14 cellular contexts compared by ENCODE assay signal in genomic region chr11:82747471-82747870, GRCh38. TPM values are rescaled to one million over a fixed set of nuclear protein-coding genes. Genes with fewer than 3 reads are reported as not detected.
DNase-seq lines count a peak whose midpoint lies in the region; TF ChIP-seq lines count a peak whose summit lies in the region.
"Had no signal": no experiment of that assay in that cellular context is flagged by ENCODE, and none has a peak within 500 bp of the region (broad histone marks: within the 10 kb centered on the region; RNA-seq: fewer than 3 reads in every experiment).

No MANE protein-coding gene starts in this region.

- H3K36me3 Mint-ChIP-seq in MCF 10A (ENCODE audit: insufficient read depth, unreplicated experiment) (no peaks in the 10 kb centered on the region), type B pancreatic cell (no peaks in the 10 kb centered on the region)

- BruUV-seq in MCF 10A (replicated peaks; lab: Mats Ljungman, UMichigan): no TSS peak

- H3K9me3 Mint-ChIP-seq in MCF 10A (ENCODE audit: unreplicated experiment) (no peaks in the 10 kb centered on the region), type B pancreatic cell (peaks cover 5% of the 10 kb centered on the region)
- H3K9me3 Mint-ChIP-seq: CD4-positive, alpha-beta T cell had no signal

- intact Hi-C loops in MCF 10A (cut with micrococcal nuclease): no loop called here

- H3K4me3 Mint-ChIP-seq in MCF 10A (ENCODE audit: unreplicated experiment) (no peak overlapping the region), type B pancreatic cell (no peak overlapping the region)
- H3K4me3 Mint-ChIP-seq: B cell; CD4-positive, alpha-beta T cell had no signal

- in situ Hi-C loops in GM13976 (cut with MboI; ENCODE audit: low sequenced_read_pairs, unreplicated experiment): no loop called here

- H3K4me1 Mint-ChIP-seq in MCF 10A (ENCODE audit: insufficient read depth, unreplicated experiment) (no peaks in the 10 kb centered on the region), type B pancreatic cell (ENCODE audit: unreplicated experiment) (peaks cover 19% of the 10 kb centered on the region)

- DNase-seq in MCF 10A (ENCODE audit: unreplicated experiment) (peak; percentile 5), epithelial cell of prostate (ENCODE audit: low read depth, low spot score) (peak; percentile 65), kidney tubule cell (ENCODE audit: low spot score) (peak; percentile 24), type B pancreatic cell (ENCODE audit: extremely low spot score, unreplicated experiment) (no peak), NCI-H1436 treated with DMSO at 0.1 percent for 48 hours (lab: John Stamatoyannopoulos, UW) (no peak), GM13976 (ENCODE audit: low spot score) (no peak)
- no peak for DNase-seq in stimulated activated naive CD4-positive, alpha-beta T cell (lab: John Stamatoyannopoulos, UW)
- DNase-seq: C1 segment of cervical spinal cord; Calu3; CD4-positive, alpha-beta T cell; DMS 273 treated with DMSO at 0.1 percent for 48 hours; GM23248 had no signal

- TF ChIP-seq CTCF in MCF 10A (IDR thresholded peaks at IDR 0.05; ENCODE audit: unreplicated experiment): no peak
- TF ChIP-seq CTCF in type B pancreatic cell (conservative IDR thresholded peaks at IDR 0.05): no peak
- no peak for TF ChIP-seq CTCF in GM13976 (IDR thresholded peaks at IDR 0.05; ENCODE audit: borderline replicate concordance, control extremely low read depth, extremely low read depth, insufficient read depth, missing control alignments)

- CTCF ChIA-PET in MCF 10A (lab: Yijun Ruan, JAX): interaction anchor here (0.6 kb wide), 1 partner anchor 218 kb away, joined by 3 read pairs; no protein-coding TSS in a partner anchor

- POLR2A ChIA-PET in MCF 10A (lab: Yijun Ruan, JAX): no interaction called here

- H3K27ac ChIP-seq in epithelial cell of prostate: peak overlapping the region; percentile 80
- H3K27ac ChIP-seq: GM23248, HL-60 had no signal

- H3K27ac Mint-ChIP-seq in MCF 10A (ENCODE audit: low read depth, unreplicated experiment) (no peak overlapping the region), type B pancreatic cell (peak overlapping the region; percentile 62)
- H3K27ac Mint-ChIP-seq: B cell; CD4-positive, alpha-beta T cell had no signal

- peaks cover 2% of the 10 kb centered on the region for H3K27me3 Mint-ChIP-seq in MCF 10A (ENCODE audit: insufficient read depth, unreplicated experiment)
- H3K27me3 Mint-ChIP-seq in type B pancreatic cell: peaks cover 7% of the 10 kb centered on the region

RNA-seq across cellular contexts. Expression of gene FAM181B, which starts 13.8 kb away (rescaled TPM):
- not detected in 2 replicates for total RNA-seq in MCF 10A (2022)
- 0.93 and 3.1 TPM in 2 replicates for total RNA-seq in type B pancreatic cell (ENCODE audit: low replicate concordance)
- total RNA-seq: B cell, GM23248 had no signal

Comparison
In these comparisons a context has a peak if more than half of its experiments do, and no peak if none do; other contexts are left out.
1. DNase-seq: peak in MCF 10A (single experiment), epithelial cell of prostate (single experiment) and kidney tubule cell (single experiment); none in type B pancreatic cell (single experiment), NCI-H1436 treated with DMSO at 0.1 percent for 48 hours (single experiment), GM13976 (single experiment) and stimulated activated naive CD4-positive, alpha-beta T cell (0 of 6).